20 cellular contexts compared by ENCODE assay signal in the genomic region with DNA sequence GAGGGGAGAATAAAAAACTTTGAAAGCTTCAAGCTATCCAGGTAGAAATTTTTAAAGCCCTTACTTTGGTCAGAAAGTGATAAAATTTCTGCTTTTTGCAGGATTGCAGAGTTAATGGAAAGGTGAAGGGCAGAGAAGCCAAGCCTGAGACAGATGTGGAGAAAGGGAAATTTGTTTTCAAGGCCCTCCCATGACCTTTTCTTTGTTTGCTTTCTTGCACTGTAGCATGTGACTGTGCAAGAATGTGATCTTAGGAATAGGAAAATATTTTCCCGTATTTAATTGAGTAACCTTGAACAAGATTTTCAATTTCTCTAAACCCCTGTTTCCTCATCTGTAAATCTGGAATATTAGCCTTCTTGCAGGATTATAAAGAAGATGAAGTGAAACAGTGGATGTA.
A peak's percentile ranks its signal among the peaks of the same experiment; 100 is the strongest.
DNase-seq lines count a peak whose midpoint lies in the region; ATAC-seq and TF ChIP-seq lines count a peak whose summit lies in the region.
"Had no signal": no experiment of that assay in that cellular context is flagged by ENCODE, and none has a peak within 500 bp of the region (broad histone marks: within the 10 kb centered on the region; RNA-seq: fewer than 3 reads in every experiment).

No MANE protein-coding gene starts in this region.

- H3K4me3 ChIP-seq in GM23338 (no peak overlapping the region), psoas muscle (no peak overlapping the region)
- H3K4me3 ChIP-seq: A549, BLaER1 had no signal

- H3K27ac ChIP-seq in GM23338 (ENCODE audit: low read depth) = no peak overlapping the region
- H3K27ac ChIP-seq in psoas muscle = peak overlapping the region; percentile 43
- H3K27ac ChIP-seq: 22Rv1, A549, BLaER1 had no signal

- no peaks in the 10 kb centered on the region for H3K9me3 Mint-ChIP-seq in GM23338
- H3K9me3 Mint-ChIP-seq: CD14-positive monocyte had no signal

- intact Hi-C loops in left colon (cut with DNase I, micrococcal nuclease) (no loop called here), psoas muscle (cut with DNase I) (loop anchor here in 1 of 2 donors (10.0 kb wide), 1 partner anchor 218 kb away; no protein-coding TSS in a partner anchor), sciatic nerve (cut with DNase I) (no loop called here)

- peak overlapping the region; percentile 75 for H2AFZ ChIP-seq in GM23338

- H4K20me1 ChIP-seq in GM23338 (replicated peaks; ENCODE audit: insufficient read depth) = no peaks in the 10 kb centered on the region
- H4K20me1 ChIP-seq: BLaER1 had no signal

- H3K4me1 ChIP-seq in GM23338 (ENCODE audit: insufficient read depth) (peaks cover 40% of the 10 kb centered on the region), psoas muscle (peaks cover 27% of the 10 kb centered on the region)
- H3K4me1 ChIP-seq: A549, BLaER1 had no signal

- WGBS in psoas muscle, 3 donors = 26 to 59% (median 38%) methylated on average over 1 of the region's 1 CpG

- H3K27me3 ChIP-seq in GM23338 (ENCODE audit: insufficient read depth) = no peaks in the 10 kb centered on the region
- no peaks in the 10 kb centered on the region for H3K27me3 ChIP-seq in psoas muscle (ENCODE audit: insufficient read depth in 3 of 3, low read length in 2 of 3)
- H3K27me3 ChIP-seq: BLaER1 had no signal

- no peaks in the 10 kb centered on the region for H3K36me3 Mint-ChIP-seq in GM23338 (ENCODE audit: low read depth)
- H3K36me3 Mint-ChIP-seq: CD14-positive monocyte; CD4-positive, alpha-beta memory T cell; CD4-positive, CD25-positive, alpha-beta regulatory T cell; CD8-positive, alpha-beta memory T cell had no signal

- H3K9me3 ChIP-seq in psoas muscle = no peaks in the 10 kb centered on the region
- H3K9me3 ChIP-seq: A549, BLaER1 had no signal

- H3K9me2 ChIP-seq in GM23338 (ENCODE audit: insufficient read depth) = no peaks in the 10 kb centered on the region; the same call in 1 of the 2 replicates

- no peak overlapping the region for H3K4me3 Mint-ChIP-seq in GM23338
- H3K4me3 Mint-ChIP-seq: B cell; CD14-positive monocyte; CD4-positive, alpha-beta memory T cell; CD4-positive, CD25-positive, alpha-beta regulatory T cell; CD8-positive, alpha-beta memory T cell had no signal

- no peak overlapping the region for H3K27ac Mint-ChIP-seq in GM23338
- H3K27ac Mint-ChIP-seq: B cell; CD14-positive monocyte; CD4-positive, alpha-beta memory T cell; CD4-positive, CD25-positive, alpha-beta regulatory T cell; CD8-positive, alpha-beta memory T cell had no signal

- TF ChIP-seq CTCF in GM23338 (conservative IDR thresholded peaks at IDR 0.05; ENCODE audit: low read depth in 2 of 2) (no peak), psoas muscle (IDR thresholded peaks at IDR 0.05) (no peak)

- H3K36me3 ChIP-seq in GM23338 (ENCODE audit: insufficient read depth) (no peaks in the 10 kb centered on the region), psoas muscle (ENCODE audit: insufficient read depth in 1 of 2, low read depth in 1 of 2) (no peaks in the 10 kb centered on the region)
- H3K36me3 ChIP-seq: BLaER1 had no signal

- no peaks in the 10 kb centered on the region for H3K79me2 ChIP-seq in GM23338 (replicated peaks; ENCODE audit: insufficient read depth)

- no peak for ATAC-seq in GM23338
- peak; percentile 47 for ATAC-seq in left colon
- no peak for ATAC-seq in psoas muscle
- ATAC-seq in sciatic nerve = peak; percentile 62
- no peak for ATAC-seq in GM19328 (IDR thresholded peaks at IDR 0.05; ENCODE audit: unreplicated experiment)
- ATAC-seq: A549 had no signal

- H3K4me2 ChIP-seq in GM23338 = peak overlapping the region; percentile 43; the same call in 1 of the 2 replicates
- H3K4me2 ChIP-seq: A549, BLaER1 had no signal

- peaks cover 37% of the 10 kb centered on the region for H3K4me1 Mint-ChIP-seq in GM23338
- H3K4me1 Mint-ChIP-seq: B cell; CD14-positive monocyte; CD4-positive, alpha-beta memory T cell; CD4-positive, CD25-positive, alpha-beta regulatory T cell; CD8-positive, alpha-beta memory T cell had no signal

- no peaks in the 10 kb centered on the region for H3K27me3 Mint-ChIP-seq in GM23338 (ENCODE audit: insufficient read depth, low read depth, poor library complexity)
- H3K27me3 Mint-ChIP-seq: B cell; CD4-positive, alpha-beta memory T cell; CD4-positive, CD25-positive, alpha-beta regulatory T cell; CD8-positive, alpha-beta memory T cell had no signal

- no peaks in the 10 kb centered on the region for H3F3A ChIP-seq in GM23338 (replicated peaks; ENCODE audit: low read depth)

- DNase-seq in GM23338 (ENCODE audit: low spot score) = no peak
- DNase-seq in left colon = no peak
- no peak for DNase-seq in psoas muscle
- no peak for DNase-seq in sciatic nerve (ENCODE audit: low spot score)
- DNase-seq in ecto neural progenitor cell (ENCODE audit: low spot score) = no peak
- DNase-seq in DMS 273 (lab: John Stamatoyannopoulos, UW; ENCODE audit: unreplicated experiment) = no peak
- DNase-seq: AML-193; C1 segment of cervical spinal cord; CD4-positive, alpha-beta memory T cell; CD4-positive, CD25-positive, alpha-beta regulatory T cell; CD8-positive, alpha-beta memory T cell; COR-L47; DMS79 treated with DMSO at 0.1 percent for 48 hours; GF-D8 had no signal

TF ChIP-seq in GM23338, 12 proteins besides CTCF, POLR2A, EP300 and RAD21:
- TF ChIP-seq, protein P1, sequence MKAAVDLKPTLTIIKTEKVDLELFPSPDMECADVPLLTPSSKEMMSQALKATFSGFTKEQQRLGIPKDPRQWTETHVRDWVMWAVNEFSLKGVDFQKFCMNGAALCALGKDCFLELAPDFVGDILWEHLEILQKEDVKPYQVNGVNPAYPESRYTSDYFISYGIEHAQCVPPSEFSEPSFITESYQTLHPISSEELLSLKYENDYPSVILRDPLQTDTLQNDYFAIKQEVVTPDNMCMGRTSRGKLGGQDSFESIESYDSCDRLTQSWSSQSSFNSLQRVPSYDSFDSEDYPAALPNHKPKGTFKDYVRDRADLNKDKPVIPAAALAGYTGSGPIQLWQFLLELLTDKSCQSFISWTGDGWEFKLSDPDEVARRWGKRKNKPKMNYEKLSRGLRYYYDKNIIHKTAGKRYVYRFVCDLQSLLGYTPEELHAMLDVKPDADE (IDR thresholded peaks at IDR 0.05) = no peak
- TF ChIP-seq ZNF114 (CRISPR knock-in tag; IDR thresholded peaks at IDR 0.05) = no peak

Comparison
In these comparisons a context has a peak if more than half of its experiments do, and no peak if none do; other contexts are left out.
1. ATAC-seq: peak in left colon (single experiment) and sciatic nerve (single experiment); none in GM23338 (single experiment), psoas muscle (0 of 4) and GM19328 (single experiment).